Comparison of ENCODE assay signal across 1 cellular context in the genomic region with DNA sequence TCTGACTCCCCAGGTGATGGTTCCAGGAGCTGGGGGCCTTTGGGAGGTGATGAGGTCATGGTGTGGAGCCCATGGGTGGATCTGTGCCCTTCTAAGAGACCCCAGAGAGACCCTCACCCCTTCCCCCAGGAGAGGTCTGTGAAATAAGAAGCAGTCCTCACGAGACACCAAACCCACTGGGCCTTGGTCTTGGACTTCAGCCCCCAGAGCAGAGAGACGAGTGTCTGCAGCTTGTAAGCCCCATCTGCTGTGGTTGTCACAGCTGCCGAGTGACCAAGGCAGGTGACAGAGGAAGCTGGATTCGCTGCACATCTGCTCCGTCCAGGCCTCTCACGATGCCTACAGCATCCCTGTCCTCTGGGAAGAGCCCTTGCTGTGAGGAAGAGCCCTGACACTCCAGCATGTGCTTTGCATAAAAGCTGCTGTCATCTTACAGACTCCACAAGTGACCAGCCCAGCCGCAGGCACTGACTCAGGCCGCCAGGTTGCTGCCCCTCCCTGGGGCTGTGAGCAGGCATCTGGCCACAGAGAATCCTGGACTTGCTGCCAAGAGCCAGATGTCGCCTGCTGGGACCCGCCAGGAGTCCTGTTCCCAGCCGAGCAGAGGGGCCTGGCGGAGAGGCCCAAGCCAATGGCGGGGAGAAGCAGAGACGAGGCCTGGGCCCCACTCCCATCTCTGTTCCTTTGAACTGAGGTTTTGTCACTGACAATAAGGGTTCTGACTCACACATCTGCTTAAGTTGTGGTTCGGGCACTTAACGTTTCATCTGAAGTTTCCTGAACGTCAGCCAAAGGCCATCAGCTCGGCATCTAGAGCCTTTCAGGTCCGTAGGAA.
TF ChIP-seq lines count a peak whose summit lies in the region.

No MANE protein-coding gene starts in this region.

TF ChIP-seq in IMR-90, 13 proteins besides CTCF, POLR2A, EP300 and RAD21 (continued from another document):
- TF ChIP-seq MAZ (IDR thresholded peaks at IDR 0.05; ENCODE audit: borderline replicate concordance, low read depth, low read length) (peak; percentile 64), FOS (IDR thresholded peaks at IDR 0.05; ENCODE audit: low read depth, low read length) (0 out of 2 replicates have a peak, but pooled peaks have one; percentile 10), CEBPB (IDR thresholded peaks at IDR 0.05; ENCODE audit: low read depth, low read length) (no peak), MXI1 (IDR thresholded peaks at IDR 0.05; ENCODE audit: borderline replicate concordance, low read depth, low read length) (peak; percentile 91)
